ENCODE assay signal across 25 cellular contexts in the genomic region with DNA sequence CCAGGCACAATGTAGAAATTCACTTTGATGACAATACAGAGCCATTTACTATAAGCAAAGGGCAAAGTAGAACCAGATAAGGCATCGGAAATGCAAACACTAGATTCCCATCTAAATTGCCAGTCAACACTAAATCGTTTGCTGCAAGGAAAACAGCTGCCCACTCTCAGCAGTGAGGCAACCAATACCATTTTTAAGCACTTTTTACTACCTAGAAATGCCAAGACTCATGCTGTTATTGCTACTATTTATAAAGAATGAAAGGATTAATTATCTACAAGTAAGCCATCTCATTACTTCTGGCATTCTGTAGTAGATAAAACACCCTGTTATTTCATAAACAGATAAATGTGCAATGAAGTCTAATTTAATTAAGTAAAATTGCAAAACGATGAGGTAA.
DNase-seq lines count a peak whose midpoint lies in the region; ATAC-seq and TF ChIP-seq lines count a peak whose summit lies in the region.
"Had no signal": no experiment of that assay in that cellular context is flagged by ENCODE, and none has a peak within 500 bp of the region (broad histone marks: within the 10 kb centered on the region; RNA-seq: fewer than 3 reads in every experiment).

No MANE protein-coding gene starts in this region.

- H3K27ac ChIP-seq in lower lobe of right lung (no peak overlapping the region), upper lobe of left lung (no peak overlapping the region)
- H3K27ac ChIP-seq: psoas muscle, sigmoid colon, tibial nerve had no signal

- ATAC-seq in mucosa of descending colon (peak; percentile 85), lower lobe of right lung (no peak), upper lobe of left lung (ENCODE audit: low FRiP score in 2 of 2) (no peak)
- ATAC-seq: activated naive CD4-positive, alpha-beta T cell treated with anti-CD3 and anti-CD28 coated beads, Interleukin-2, amount 50 U/mL, for 72 hours; naive thymus-derived CD8-positive, alpha-beta T cell; psoas muscle had no signal

- no peak for TF ChIP-seq POLR2A in upper lobe of left lung (IDR thresholded peaks at IDR 0.05)

- H3K9me3 ChIP-seq in mucosa of descending colon (no peaks in the 10 kb centered on the region), lower lobe of right lung (no peaks in the 10 kb centered on the region), upper lobe of left lung (no peaks in the 10 kb centered on the region)
- H3K9me3 ChIP-seq: psoas muscle, sigmoid colon, tibial nerve had no signal

- H3K36me3 ChIP-seq in mucosa of descending colon (ENCODE audit: low read depth) (no peaks in the 10 kb centered on the region), lower lobe of right lung (no peaks in the 10 kb centered on the region), upper lobe of left lung (no peaks in the 10 kb centered on the region)
- H3K36me3 ChIP-seq: sigmoid colon, tibial nerve had no signal

- intact Hi-C loops in mucosa of descending colon (cut with DNase I, micrococcal nuclease) (no loop called here), lower lobe of right lung (cut with DNase I) (no loop called here)

- TF ChIP-seq EP300 in upper lobe of left lung (IDR thresholded peaks at IDR 0.05) = no peak

- WGBS in upper lobe of left lung, 2 donors = 31 to 35% methylated on average over 3 of the region's 3 CpGs

- DNase-seq in NCI-H510A treated with DMSO at 0.1 percent for 48 hours (lab: John Stamatoyannopoulos, UW) (peak; percentile 10), NCI-H510A (lab: John Stamatoyannopoulos, UW) (no peak), NCI-H1105 treated with DMSO at 0.1 percent for 48 hours (lab: John Stamatoyannopoulos, UW) (peak; percentile 88), SHP77 treated with DMSO at 0.1 percent for 48 hours (lab: John Stamatoyannopoulos, UW) (peak; percentile 36), mucosa of descending colon (peak in 1 of 3 donors; percentile 9), lower lobe of right lung (no peak), DMS53 treated with DMSO at 0.1 percent for 48 hours (lab: John Stamatoyannopoulos, UW; ENCODE audit: unreplicated experiment) (no peak), upper lobe of left lung (no peak)
- DNase-seq: activated CD4-positive, alpha-beta T cell treated with anti-CD3 and anti-CD28 coated beads for 48 hours; activated CD8-positive, alpha-beta memory T cell treated with anti-CD3 and anti-CD28 coated beads for 24 hours; activated T-cell treated with anti-CD3 and anti-CD28 coated beads for 4 hours; amygdala; Kasumi-1; kidney glomerular epithelial cell; naive thymus-derived CD8-positive, alpha-beta T cell; NCI-H524; nucleus accumbens; psoas muscle; Right ventricle myocardium superior; sigmoid colon; stimulated activated CD4-positive, alpha-beta T cell treated with anti-CD3 and anti-CD28 coated beads, Interleukin-4, amount 100 ng/mL, for 1 hour; T1000 had no signal

- H3K27me3 ChIP-seq in lower lobe of right lung (ENCODE audit: low read depth) (no peaks in the 10 kb centered on the region), upper lobe of left lung (no peaks in the 10 kb centered on the region)
- H3K27me3 ChIP-seq: sigmoid colon, tibial nerve had no signal

- H3K4me1 ChIP-seq in mucosa of descending colon (ENCODE audit: low read depth) (no peaks in the 10 kb centered on the region), lower lobe of right lung (no peaks in the 10 kb centered on the region), upper lobe of left lung (no peaks in the 10 kb centered on the region)
- H3K4me1 ChIP-seq: psoas muscle, sigmoid colon had no signal

- TF ChIP-seq CTCF in mucosa of descending colon (IDR thresholded peaks at IDR 0.05) = no peak
- TF ChIP-seq CTCF in lower lobe of right lung (IDR thresholded peaks at IDR 0.05) = no peak
- no peak for TF ChIP-seq CTCF in upper lobe of left lung (IDR thresholded peaks at IDR 0.05)

- H3K4me3 ChIP-seq in mucosa of descending colon = no peak overlapping the region
- H3K4me3 ChIP-seq in lower lobe of right lung = no peak overlapping the region
- no peak overlapping the region for H3K4me3 ChIP-seq in upper lobe of left lung
- H3K4me3 ChIP-seq: lung, psoas muscle, sigmoid colon, tibial nerve had no signal

Comparison
In these comparisons a context has a peak if more than half of its experiments do, and no peak if none do; other contexts are left out.
1. DNase-seq: peak in NCI-H510A treated with DMSO at 0.1 percent for 48 hours (single experiment), NCI-H1105 treated with DMSO at 0.1 percent for 48 hours (single experiment) and SHP77 treated with DMSO at 0.1 percent for 48 hours (single experiment); none in NCI-H510A (single experiment), lower lobe of right lung (single experiment), DMS53 treated with DMSO at 0.1 percent for 48 hours (single experiment) and upper lobe of left lung (0 of 2).